Comparison of ENCODE assay signal across 2 cellular contexts in genomic region chr10:129253551-129254179, GRCh38.
TF ChIP-seq lines count a peak whose summit lies in the region.

No MANE protein-coding gene starts in this region.

TF ChIP-seq in GM23338, 12 proteins besides CTCF, POLR2A, EP300 and RAD21 (continued from another document):
- TF ChIP-seq ZNF462 (CRISPR knock-in tag; IDR thresholded peaks at IDR 0.05) (no peak), REST (IDR thresholded peaks at IDR 0.05; ENCODE audit: unreplicated experiment) (no peak), NANOG (IDR thresholded peaks at IDR 0.05; ENCODE audit: borderline replicate concordance) (no peak), EZH2phosphoT487 (IDR thresholded peaks at IDR 0.05; ENCODE audit: unreplicated experiment) (no peak), ZNF114 (CRISPR knock-in tag; IDR thresholded peaks at IDR 0.05) (no peak), JUNB (IDR thresholded peaks at IDR 0.05; ENCODE audit: unreplicated experiment) (no peak)

TF ChIP-seq in WTC11, 78 proteins besides CTCF, POLR2A, EP300 and RAD21 (continued from another document):
- TF ChIP-seq ARID4B (CRISPR knock-in tag; IDR thresholded peaks at IDR 0.05; ENCODE audit: borderline replicate concordance) (no peak), ATF3 (CRISPR knock-in tag; conservative IDR thresholded peaks at IDR 0.05) (no peak), ZBTB43 (CRISPR knock-in tag; IDR thresholded peaks at IDR 0.05) (no peak), CDX4 (CRISPR knock-in tag; IDR thresholded peaks at IDR 0.05; ENCODE audit: borderline replicate concordance) (no peak), IRF2 (CRISPR knock-in tag; IDR thresholded peaks at IDR 0.05; ENCODE audit: borderline replicate concordance, low read depth) (no peak), ZNF263 (CRISPR knock-in tag; IDR thresholded peaks at IDR 0.05; ENCODE audit: low read depth) (no peak)
TF ChIP-seq in WTC11: peak in this region for 0.
